In genomic region chr20:34717230-34718095, GRCh38 we compare ENCODE assay signal across 1 cellular context.
A peak's percentile ranks its signal among the peaks of the same experiment; 100 is the strongest.
TF ChIP-seq lines count a peak whose summit lies in the region.

No MANE protein-coding gene starts in this region.

TF ChIP-seq in HepG2, 621 proteins besides CTCF, POLR2A, EP300 and RAD21 (continued from another document and continues in another):
- TF ChIP-seq KDM5B (CRISPR knock-in tag; IDR thresholded peaks at IDR 0.05; ENCODE audit: borderline replicate concordance), result no peak
- TF ChIP-seq BCLAF1 (IDR thresholded peaks at IDR 0.05), result no peak
- no peak for TF ChIP-seq ZNF318 (CRISPR knock-in tag; IDR thresholded peaks at IDR 0.05)
- no peak for TF ChIP-seq ZKSCAN1 (IDR thresholded peaks at IDR 0.05; ENCODE audit: low read length)
- no peak for TF ChIP-seq CBX2 (IDR thresholded peaks at IDR 0.05; ENCODE audit: low read depth, low read length)
- no peak for TF ChIP-seq CBX2 (CRISPR knock-in tag; IDR thresholded peaks at IDR 0.05; ENCODE audit: low read depth)
- TF ChIP-seq ZNF607 (CRISPR knock-in tag; IDR thresholded peaks at IDR 0.05; ENCODE audit: borderline replicate concordance), result no peak
- TF ChIP-seq ZFAT (CRISPR knock-in tag; conservative IDR thresholded peaks at IDR 0.05), result no peak
- no peak for TF ChIP-seq ZNF20 (CRISPR knock-in tag; IDR thresholded peaks at IDR 0.05)
- TF ChIP-seq BHLHE40 (IDR thresholded peaks at IDR 0.05; ENCODE audit: low read length), result no peak
- no peak for TF ChIP-seq THYN1 (CRISPR knock-in tag; IDR thresholded peaks at IDR 0.05; ENCODE audit: borderline replicate concordance, low read depth)
- 0 out of 2 replicates have a peak, but pooled peaks have one; percentile 53 for TF ChIP-seq BORCS8-MEF2B (CRISPR knock-in tag; IDR thresholded peaks at IDR 0.05)
- peak; percentile 58; the same call in 1 of the 2 replicates for TF ChIP-seq TARDBP (CRISPR knock-in tag; IDR thresholded peaks at IDR 0.05)
- TF ChIP-seq MAF1 (CRISPR knock-in tag; IDR thresholded peaks at IDR 0.05; ENCODE audit: borderline replicate concordance), result peak; percentile 62; the same call in 1 of the 2 replicates
- TF ChIP-seq AKAP8 (CRISPR knock-in tag; IDR thresholded peaks at IDR 0.05), result no peak
- TF ChIP-seq RFX1 (IDR thresholded peaks at IDR 0.05), result no peak
- TF ChIP-seq ZNF501 (CRISPR knock-in tag; IDR thresholded peaks at IDR 0.05), result no peak
- TF ChIP-seq ZNF382 (CRISPR knock-in tag; IDR thresholded peaks at IDR 0.05; ENCODE audit: borderline replicate concordance), result peak; percentile 80
- no peak for TF ChIP-seq MZF1 (CRISPR knock-in tag; IDR thresholded peaks at IDR 0.05; ENCODE audit: borderline replicate concordance)
- TF ChIP-seq CEBPZ (IDR thresholded peaks at IDR 0.05; ENCODE audit: low read length), result no peak
- TF ChIP-seq HES4 (CRISPR knock-in tag; IDR thresholded peaks at IDR 0.05; ENCODE audit: borderline replicate concordance), result no peak
- no peak for TF ChIP-seq NFYC (CRISPR knock-in tag; IDR thresholded peaks at IDR 0.05)
- TF ChIP-seq HDAC2 (CRISPR knock-in tag; IDR thresholded peaks at IDR 0.05), result peak; percentile 70; the same call in 1 of the 2 replicates
- peak; percentile 46; the same call in 1 of the 2 replicates for TF ChIP-seq ZNF614 (CRISPR knock-in tag; IDR thresholded peaks at IDR 0.05; ENCODE audit: borderline replicate concordance)
- TF ChIP-seq FLYWCH1 (CRISPR knock-in tag; IDR thresholded peaks at IDR 0.05), result no peak
- TF ChIP-seq THAP7 (CRISPR knock-in tag; IDR thresholded peaks at IDR 0.05), result no peak
- no peak for TF ChIP-seq PAWR (CRISPR knock-in tag; IDR thresholded peaks at IDR 0.05; ENCODE audit: borderline replicate concordance)
- TF ChIP-seq ARHGAP35 (CRISPR knock-in tag; IDR thresholded peaks at IDR 0.05; ENCODE audit: borderline replicate concordance), result no peak
- TF ChIP-seq DNMT1 (CRISPR knock-in tag; IDR thresholded peaks at IDR 0.05), result no peak
- 0 out of 2 replicates have a peak, but pooled peaks have one; percentile 75 for TF ChIP-seq ZBTB37 (CRISPR knock-in tag; IDR thresholded peaks at IDR 0.05)
- no peak for TF ChIP-seq ZNF775 (CRISPR knock-in tag; IDR thresholded peaks at IDR 0.05; ENCODE audit: borderline replicate concordance)
- TF ChIP-seq NFRKB (IDR thresholded peaks at IDR 0.05), result no peak
- peak; percentile 98 for TF ChIP-seq ZNF280D (CRISPR knock-in tag; IDR thresholded peaks at IDR 0.05)
- no peak; the same call in 1 of the 2 replicates for TF ChIP-seq ELF3 (CRISPR knock-in tag; IDR thresholded peaks at IDR 0.05)
- TF ChIP-seq ZIK1 (CRISPR knock-in tag; IDR thresholded peaks at IDR 0.05; ENCODE audit: borderline replicate concordance, low read depth), result no peak
- no peak for TF ChIP-seq ZNF430 (CRISPR knock-in tag; IDR thresholded peaks at IDR 0.05)
- TF ChIP-seq REXO4 (CRISPR knock-in tag; IDR thresholded peaks at IDR 0.05; ENCODE audit: borderline replicate concordance), result no peak
- peak; percentile 51; the same call in 1 of the 2 replicates for TF ChIP-seq FOSL2 (CRISPR knock-in tag; IDR thresholded peaks at IDR 0.05)
- TF ChIP-seq SMAD1 (CRISPR knock-in tag; IDR thresholded peaks at IDR 0.05; ENCODE audit: borderline replicate concordance, low read depth), result no peak
- TF ChIP-seq FOXK2 (IDR thresholded peaks at IDR 0.05), result no peak
- TF ChIP-seq SSRP1 (CRISPR knock-in tag; IDR thresholded peaks at IDR 0.05), result no peak
- no peak for TF ChIP-seq ZNF234 (CRISPR knock-in tag; conservative IDR thresholded peaks at IDR 0.05)
- TF ChIP-seq ZUFSP (CRISPR knock-in tag; IDR thresholded peaks at IDR 0.05; ENCODE audit: borderline replicate concordance), result no peak
